ENCODE assay signal across 1 cellular context in genomic region chr12:130970165-130970907, GRCh38.
TF ChIP-seq lines count a peak whose summit lies in the region.

No MANE protein-coding gene starts in this region.

TF ChIP-seq in GM12878, 131 proteins besides CTCF, POLR2A, EP300 and RAD21 (continued from another document):
- TF ChIP-seq PKNOX1 (IDR thresholded peaks at IDR 0.05), result peak; percentile 40; the same call in 1 of the 2 replicates
- no peak for TF ChIP-seq ZNF622 (IDR thresholded peaks at IDR 0.05)
- TF ChIP-seq SIX5 (IDR thresholded peaks at IDR 0.05; ENCODE audit: low read depth, low read length, severe bottlenecking), result no peak
- peak; percentile 42; the same call in 1 of the 2 replicates for TF ChIP-seq BACH1 (IDR thresholded peaks at IDR 0.05; ENCODE audit: borderline replicate concordance)
- TF ChIP-seq, protein P1, sequence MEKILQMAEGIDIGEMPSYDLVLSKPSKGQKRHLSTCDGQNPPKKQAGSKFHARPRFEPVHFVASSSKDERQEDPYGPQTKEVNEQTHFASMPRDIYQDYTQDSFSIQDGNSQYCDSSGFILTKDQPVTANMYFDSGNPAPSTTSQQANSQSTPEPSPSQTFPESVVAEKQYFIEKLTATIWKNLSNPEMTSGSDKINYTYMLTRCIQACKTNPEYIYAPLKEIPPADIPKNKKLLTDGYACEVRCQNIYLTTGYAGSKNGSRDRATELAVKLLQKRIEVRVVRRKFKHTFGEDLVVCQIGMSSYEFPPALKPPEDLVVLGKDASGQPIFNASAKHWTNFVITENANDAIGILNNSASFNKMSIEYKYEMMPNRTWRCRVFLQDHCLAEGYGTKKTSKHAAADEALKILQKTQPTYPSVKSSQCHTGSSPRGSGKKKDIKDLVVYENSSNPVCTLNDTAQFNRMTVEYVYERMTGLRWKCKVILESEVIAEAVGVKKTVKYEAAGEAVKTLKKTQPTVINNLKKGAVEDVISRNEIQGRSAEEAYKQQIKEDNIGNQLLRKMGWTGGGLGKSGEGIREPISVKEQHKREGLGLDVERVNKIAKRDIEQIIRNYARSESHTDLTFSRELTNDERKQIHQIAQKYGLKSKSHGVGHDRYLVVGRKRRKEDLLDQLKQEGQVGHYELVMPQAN (conservative IDR thresholded peaks at IDR 0.05), result no peak
- peak; percentile 89; the same call in 1 of the 2 replicates for TF ChIP-seq RB1 (IDR thresholded peaks at IDR 0.05; ENCODE audit: borderline replicate concordance)
- TF ChIP-seq MLLT1 (IDR thresholded peaks at IDR 0.05), result peak; percentile 67
- peak; percentile 84 for TF ChIP-seq DPF2 (IDR thresholded peaks at IDR 0.05)
- no peak for TF ChIP-seq MXI1 (IDR thresholded peaks at IDR 0.05; ENCODE audit: low read depth, low read length)
- TF ChIP-seq BMI1 (IDR thresholded peaks at IDR 0.05; ENCODE audit: borderline replicate concordance), result 0 out of 2 replicates have a peak, but pooled peaks have one; percentile 47
- TF ChIP-seq, protein P2, sequence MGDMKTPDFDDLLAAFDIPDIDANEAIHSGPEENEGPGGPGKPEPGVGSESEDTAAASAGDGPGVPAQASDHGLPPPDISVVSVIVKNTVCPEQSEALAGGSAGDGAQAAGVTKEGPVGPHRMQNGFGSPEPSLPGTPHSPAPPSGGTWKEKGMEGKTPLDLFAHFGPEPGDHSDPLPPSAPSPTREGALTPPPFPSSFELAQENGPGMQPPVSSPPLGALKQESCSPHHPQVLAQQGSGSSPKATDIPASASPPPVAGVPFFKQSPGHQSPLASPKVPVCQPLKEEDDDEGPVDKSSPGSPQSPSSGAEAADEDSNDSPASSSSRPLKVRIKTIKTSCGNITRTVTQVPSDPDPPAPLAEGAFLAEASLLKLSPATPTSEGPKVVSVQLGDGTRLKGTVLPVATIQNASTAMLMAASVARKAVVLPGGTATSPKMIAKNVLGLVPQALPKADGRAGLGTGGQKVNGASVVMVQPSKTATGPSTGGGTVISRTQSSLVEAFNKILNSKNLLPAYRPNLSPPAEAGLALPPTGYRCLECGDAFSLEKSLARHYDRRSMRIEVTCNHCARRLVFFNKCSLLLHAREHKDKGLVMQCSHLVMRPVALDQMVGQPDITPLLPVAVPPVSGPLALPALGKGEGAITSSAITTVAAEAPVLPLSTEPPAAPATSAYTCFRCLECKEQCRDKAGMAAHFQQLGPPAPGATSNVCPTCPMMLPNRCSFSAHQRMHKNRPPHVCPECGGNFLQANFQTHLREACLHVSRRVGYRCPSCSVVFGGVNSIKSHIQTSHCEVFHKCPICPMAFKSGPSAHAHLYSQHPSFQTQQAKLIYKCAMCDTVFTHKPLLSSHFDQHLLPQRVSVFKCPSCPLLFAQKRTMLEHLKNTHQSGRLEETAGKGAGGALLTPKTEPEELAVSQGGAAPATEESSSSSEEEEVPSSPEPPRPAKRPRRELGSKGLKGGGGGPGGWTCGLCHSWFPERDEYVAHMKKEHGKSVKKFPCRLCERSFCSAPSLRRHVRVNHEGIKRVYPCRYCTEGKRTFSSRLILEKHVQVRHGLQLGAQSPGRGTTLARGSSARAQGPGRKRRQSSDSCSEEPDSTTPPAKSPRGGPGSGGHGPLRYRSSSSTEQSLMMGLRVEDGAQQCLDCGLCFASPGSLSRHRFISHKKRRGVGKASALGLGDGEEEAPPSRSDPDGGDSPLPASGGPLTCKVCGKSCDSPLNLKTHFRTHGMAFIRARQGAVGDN (IDR thresholded peaks at IDR 0.05), result 0 out of 2 replicates have a peak, but pooled peaks have one; percentile 25
- TF ChIP-seq WRNIP1 (IDR thresholded peaks at IDR 0.05; ENCODE audit: borderline replicate concordance, low read depth, low read length), result no peak
- TF ChIP-seq GATAD2B (conservative IDR thresholded peaks at IDR 0.05; ENCODE audit: low read depth), result peak; percentile 68; the same call in 1 of the 2 replicates
- no peak for TF ChIP-seq ATF3 (IDR thresholded peaks at IDR 0.05; ENCODE audit: borderline replicate concordance, extremely low read depth, low read depth, low read length)
- TF ChIP-seq STAT1 (conservative IDR thresholded peaks at IDR 0.05), result no peak
- TF ChIP-seq ZNF207 (IDR thresholded peaks at IDR 0.05; ENCODE audit: borderline replicate concordance), result no peak
- TF ChIP-seq SKIL (IDR thresholded peaks at IDR 0.05; ENCODE audit: low read depth, poor library complexity, severe bottlenecking), result peak; percentile 28
- no peak for TF ChIP-seq RCOR1 (conservative IDR thresholded peaks at IDR 0.05; ENCODE audit: low read depth, low read length)
- TF ChIP-seq NFIC (IDR thresholded peaks at IDR 0.05; ENCODE audit: low read depth, low read length), result no peak
- TF ChIP-seq EZH2 (IDR thresholded peaks at IDR 0.05; ENCODE audit: borderline replicate concordance, control insufficient read depth, low read depth, low read length), result no peak
- peak; percentile 13 to 46; a peak in 1 of 4 replicates for TF ChIP-seq BHLHE40 (IDR thresholded peaks at IDR 0.05; ENCODE audit: borderline replicate concordance in 1 of 2, low read depth in 2 of 2, low read length in 1 of 2)
- TF ChIP-seq NR2F1 (conservative IDR thresholded peaks at IDR 0.05), result 0 out of 2 replicates have a peak, but pooled peaks have one; percentile 48
- TF ChIP-seq POU2F2 (IDR thresholded peaks at IDR 0.05; ENCODE audit: borderline replicate concordance, low read depth, low read length), result peak; percentile 93; the same call in 2 of the 3 replicates
- peak; percentile 74 to 79; a peak in 2 of 4 replicates for TF ChIP-seq IKZF2 (IDR thresholded peaks at IDR 0.05)
- TF ChIP-seq PAX8 (IDR thresholded peaks at IDR 0.05), result no peak
- TF ChIP-seq RUNX3 (IDR thresholded peaks at IDR 0.05; ENCODE audit: low read length), result peak; percentile 71
- TF ChIP-seq KLF5 (IDR thresholded peaks at IDR 0.05; ENCODE audit: partially characterized antibody), result no peak
- TF ChIP-seq EED (IDR thresholded peaks at IDR 0.05; ENCODE audit: low read depth), result peak; percentile 19; the same call in 1 of the 2 replicates
- no peak for TF ChIP-seq SMAD1 (IDR thresholded peaks at IDR 0.05; ENCODE audit: low read depth, partially characterized antibody)
- TF ChIP-seq PAX5 (IDR thresholded peaks at IDR 0.05; ENCODE audit: borderline replicate concordance, low read depth, low read length), result 0 out of 2 replicates have a peak, but pooled peaks have one; percentile 35
- peak; percentile 79 for TF ChIP-seq RELA (IDR thresholded peaks at IDR 0.05; ENCODE audit: borderline replicate concordance, partially characterized antibody)
- 0 out of 2 replicates have a peak, but pooled peaks have one; percentile 16 for TF ChIP-seq ATF7 (IDR thresholded peaks at IDR 0.05; ENCODE audit: low read depth)
- 0 out of 2 replicates have a peak, but pooled peaks have one; percentile 73 for TF ChIP-seq YBX1 (IDR thresholded peaks at IDR 0.05)
- no peak for TF ChIP-seq MAX (IDR thresholded peaks at IDR 0.05; ENCODE audit: low read depth, low read length)
- peak; percentile 85 for TF ChIP-seq IKZF1 (conservative IDR thresholded peaks at IDR 0.05)
- TF ChIP-seq TCF12 (IDR thresholded peaks at IDR 0.05; ENCODE audit: low read depth, low read length), result peak; percentile 72; the same call in 1 of the 2 replicates
- TF ChIP-seq RELB (IDR thresholded peaks at IDR 0.05; ENCODE audit: low read depth), result peak; percentile 88
- TF ChIP-seq BCL11A (IDR thresholded peaks at IDR 0.05; ENCODE audit: low read depth, low read length), result peak; percentile 73
